15 cellular contexts compared by ENCODE assay signal in the genomic region with DNA sequence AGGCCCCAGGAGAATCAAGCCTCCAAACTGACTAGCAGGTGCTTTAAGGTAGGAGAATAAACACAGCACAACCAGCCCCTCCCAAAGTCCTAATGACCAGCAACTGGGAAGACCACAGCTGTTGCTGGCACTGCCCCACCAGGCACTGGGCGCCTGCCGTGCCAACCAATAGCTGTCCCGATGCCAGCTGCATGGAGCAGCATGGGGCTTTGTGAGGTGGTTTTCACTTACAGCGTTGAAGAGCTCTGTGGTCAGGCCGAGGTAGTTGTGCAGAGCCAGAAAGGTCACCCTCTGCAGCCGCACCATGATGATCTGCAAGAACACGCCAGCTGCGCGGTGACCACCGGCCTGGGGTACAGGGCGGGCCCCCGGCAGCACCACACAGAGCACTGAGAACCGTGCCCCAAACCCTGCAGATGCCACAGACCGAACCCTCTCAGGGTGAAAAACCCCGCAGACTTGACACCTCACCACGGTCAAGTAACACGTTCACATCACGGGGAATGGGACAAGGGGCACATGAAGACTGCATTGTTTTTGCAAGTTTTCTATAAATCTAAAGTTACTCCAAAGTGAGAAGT.
"Had no signal": no experiment of that assay in that cellular context is flagged by ENCODE, and none has a peak within 500 bp of the region (broad histone marks: within the 10 kb centered on the region; RNA-seq: fewer than 3 reads in every experiment).

No MANE protein-coding gene starts in this region.

- H3K27me3 ChIP-seq: dorsolateral prefrontal cortex, right atrium auricular region, tibial nerve, uterus had no signal

- H3K36me3 ChIP-seq: right atrium auricular region, uterus had no signal

- ATAC-seq: activated CD8-positive, alpha-beta T cell treated with anti-CD3 and anti-CD28 coated beads, Interleukin-2, amount 10 ng/mL, durations not matched to agents 7 days and 5 days; activated T-cell treated with anti-CD3 and anti-CD28 coated beads, Interleukin-2, amount 50 U/mL, for 4 hours; left colon had no signal

- H3K4me3 ChIP-seq: dorsolateral prefrontal cortex, lower lobe of right lung, right atrium auricular region, tibial nerve, uterus had no signal

- H3K27ac ChIP-seq: dorsolateral prefrontal cortex, lower lobe of right lung, right atrium auricular region, tibial nerve, uterus had no signal

- DNase-seq: activated CD4-positive, alpha-beta T cell treated with anti-CD3 and anti-CD28 coated beads, Interleukin-2, amount 10 ng/mL, durations not matched to agents 7 days and 5 days; activated CD4-positive, CD25-positive, alpha-beta regulatory T cell; activated CD8-positive, alpha-beta memory T cell treated with anti-CD3 and anti-CD28 coated beads, Interleukin-2, amount 50 U/mL, for 4 hours; activated CD8-positive, alpha-beta T cell treated with anti-CD3 and anti-CD28 coated beads, Interleukin-2, amount 10 ng/mL, durations not matched to agents 7 days and 5 days; activated naive CD4-positive, alpha-beta T cell treated with anti-CD3 and anti-CD28 coated beads for 36 hours; activated T-cell treated with anti-CD3 and anti-CD28 coated beads, Interleukin-2, amount 50 U/mL, for 4 hours; central memory CD4-positive, alpha-beta T cell; dorsolateral prefrontal cortex; left colon; lower lobe of right lung; nucleus accumbens; T-helper 9 cell; uterus had no signal

- H3K4me1 ChIP-seq: lower lobe of right lung, right atrium auricular region, uterus had no signal

- H3K9me3 ChIP-seq: lower lobe of right lung, right atrium auricular region, tibial nerve, uterus had no signal
